18 cellular contexts compared by ENCODE assay signal in the genomic region with DNA sequence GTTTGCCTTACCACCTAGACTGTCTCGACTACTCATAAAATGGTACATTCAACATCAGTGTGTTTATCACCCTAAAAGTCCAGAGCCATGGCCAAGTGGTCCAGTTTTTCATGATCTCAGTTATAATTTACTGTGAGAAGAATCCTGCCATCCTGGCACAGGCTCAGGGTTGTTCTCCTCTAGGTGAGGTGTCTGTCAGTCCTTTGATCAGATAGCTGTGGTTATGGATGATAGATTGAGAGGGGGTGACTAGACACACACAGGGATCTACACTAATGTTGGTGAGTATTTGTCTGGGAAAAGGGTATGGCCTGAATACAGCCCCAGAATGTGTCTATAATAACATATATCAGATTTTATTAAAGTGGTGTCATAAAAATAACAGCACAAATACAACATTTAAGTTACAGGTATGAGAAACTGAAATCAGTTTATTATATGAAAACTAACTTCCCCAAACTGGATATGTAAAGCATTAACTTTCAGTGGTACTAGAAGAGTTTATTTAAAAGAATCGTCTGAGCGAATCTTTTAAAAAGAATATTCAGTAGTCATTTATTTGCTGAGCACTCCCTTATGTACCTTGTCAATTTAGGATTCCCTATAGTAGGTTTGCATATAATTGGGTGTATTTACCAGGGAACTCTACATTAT.
DNase-seq lines count a peak whose midpoint lies in the region; ATAC-seq, FAIRE-seq and TF ChIP-seq lines count a peak whose summit lies in the region.
"Had no signal": no experiment of that assay in that cellular context is flagged by ENCODE, and none has a peak within 500 bp of the region (broad histone marks: within the 10 kb centered on the region; RNA-seq: fewer than 3 reads in every experiment).

No MANE protein-coding gene starts in this region.

- H4K20me1 ChIP-seq in DOHH2 (ENCODE audit: control insufficient read depth, insufficient read depth, low read depth, low read length), result no peaks in the 10 kb centered on the region
- no peaks in the 10 kb centered on the region for H4K20me1 ChIP-seq in GM12878 (ENCODE audit: control insufficient read depth, insufficient read depth)
- H4K20me1 ChIP-seq in osteoblast (ENCODE audit: insufficient read depth, low read length), result no peaks in the 10 kb centered on the region

- FAIRE-seq in GM12878 (lab: Jason Lieb, UNC) (no peak), urothelium cell line (lab: Jason Lieb, UNC) (no peak)
- FAIRE-seq: H1, HepG2 had no signal

- no TSS peak for BruUV-seq in GM12878 (replicated peaks; lab: Mats Ljungman, UMichigan)

- H3K4me3 ChIP-seq in DOHH2 (ENCODE audit: low read length), result no peak overlapping the region
- no peak overlapping the region for H3K4me3 ChIP-seq in GM12878
- H3K4me3 ChIP-seq in osteoblast (ENCODE audit: insufficient read depth, low read length), result no peak overlapping the region
- H3K4me3 ChIP-seq: PC-9, SJCRH30 had no signal

- H3K27me3 ChIP-seq in DOHH2 (ENCODE audit: control insufficient read depth, low read length) (no peaks in the 10 kb centered on the region), GM12878 (replicated peaks in 1 of 2; ENCODE audit: control insufficient read depth in 2 of 2, insufficient read depth in 2 of 2, low read length in 1 of 2) (no peaks in the 10 kb centered on the region), osteoblast (ENCODE audit: insufficient read depth, low read length) (no peaks in the 10 kb centered on the region)
- H3K27me3 ChIP-seq: SJCRH30 had no signal

- H3K9me2 ChIP-seq in DOHH2 (replicated peaks; ENCODE audit: control insufficient read depth, low read length), result no peaks in the 10 kb centered on the region

- no peak for TF ChIP-seq RAD21 in GM12878 (IDR thresholded peaks at IDR 0.05; ENCODE audit: insufficient read depth, low read depth, low read length)

- POLR2A ChIA-PET in GM12878 (lab: Charles Lee), result no interaction called here

- no peaks in the 10 kb centered on the region for H3K27me3 Mint-ChIP-seq in IgD-negative memory B cell

- peak; percentile 48 for ATAC-seq in GM12878
- ATAC-seq in left colon, result no peak
- ATAC-seq: HepG2 had no signal

- intact Hi-C loops in GM12878 (cut with micrococcal nuclease; ENCODE audit: unreplicated experiment) (no loop called here), left colon (cut with DNase I, micrococcal nuclease) (no loop called here)

- in situ Hi-C loops in GM12878 (cut with MboI), result no loop called here

- peaks cover 29 to 35% (median 33%) of the 10 kb centered on the region in 3 donors for H3K4me1 Mint-ChIP-seq in IgD-negative memory B cell

- no peak for TF ChIP-seq EP300 in GM12878 (IDR thresholded peaks at IDR 0.05; ENCODE audit: borderline replicate concordance in 1 of 2, control insufficient read depth in 1 of 2, low read depth in 2 of 2, low read length in 2 of 2)

- WGBS in GM12878 (ENCODE audit: insufficient coverage, insufficient replicate concordance, low lambda C conversion rate, missing lambda C conversion rate), result 76% methylated on average over 3 of the region's 3 CpGs

- H3K4me1 ChIP-seq in DOHH2 (ENCODE audit: control insufficient read depth, low read length) (peaks cover 18% of the 10 kb centered on the region), GM12878 (ENCODE audit: control insufficient read depth, insufficient read depth, low read length) (peaks cover 6% of the 10 kb centered on the region; the same call in 1 of the 2 replicates), osteoblast (ENCODE audit: insufficient read depth, low read length) (peaks cover 8% of the 10 kb centered on the region)
- H3K4me1 ChIP-seq: SJCRH30 had no signal

- H3K36me3 ChIP-seq in DOHH2 (ENCODE audit: control insufficient read depth, low read length) (peaks cover 23% of the 10 kb centered on the region), GM12878 (ENCODE audit: control insufficient read depth in 2 of 2, insufficient read depth in 2 of 2, low read length in 1 of 2) (no peaks in the 10 kb centered on the region; a peak in 1 of 4 replicates), osteoblast (ENCODE audit: insufficient read depth, low read length) (no peaks in the 10 kb centered on the region)
- H3K36me3 ChIP-seq: SJCRH30 had no signal

- RAD21 ChIA-PET in GM12878 (lab: Charles Lee; ENCODE audit: unreplicated experiment), result no interaction called here

- H3K36me3 Mint-ChIP-seq in IgD-negative memory B cell, result peaks cover 10% of the 10 kb centered on the region

- H3K27ac ChIP-seq in DOHH2 (ENCODE audit: low read depth, low read length) (no peak overlapping the region), GM12878 (ENCODE audit: control insufficient read depth, insufficient read depth) (no peak overlapping the region), osteoblast (ENCODE audit: low read depth, low read length) (no peak overlapping the region)
- H3K27ac ChIP-seq: C4-2B, PC-9, SJCRH30 had no signal

- DNase-seq in GM12878 (ENCODE audit: low read depth, low spot score) (no peak), osteoblast (ENCODE audit: insufficient read length, low spot score, missing footprints) (no peak), OCI-M1 (lab: John Stamatoyannopoulos, UW) (no peak), urothelium cell line (ENCODE audit: low spot score) (no peak), NCI-H1105 treated with DMSO at 0.1 percent for 48 hours (lab: John Stamatoyannopoulos, UW) (no peak), left colon (no peak)
- DNase-seq: COR-L47, DMS53, HFFc6, NCI-H187, NCI-H345, PC-9, SJCRH30 had no signal

- SMC1A ChIA-PET in GM12878 (lab: Charles Lee; ENCODE audit: uncharacterized antibody, unreplicated experiment), result no interaction called here

- no peak overlapping the region for H2AFZ ChIP-seq in GM12878 (ENCODE audit: control insufficient read depth, low read depth, low read length)
- H2AFZ ChIP-seq in osteoblast (ENCODE audit: low read length), result no peak overlapping the region
- H2AFZ ChIP-seq: PC-9 had no signal

- no peaks in the 10 kb centered on the region for H3K9me3 ChIP-seq in DOHH2 (ENCODE audit: control insufficient read depth, insufficient read depth, low read length)
- H3K9me3 ChIP-seq in GM12878 (replicated peaks; ENCODE audit: control insufficient read depth, insufficient read depth, low read length), result peaks cover 5% of the 10 kb centered on the region; the same call in 2 of the 3 replicates
- H3K9me3 ChIP-seq in osteoblast (ENCODE audit: low read depth, low read length), result no peaks in the 10 kb centered on the region

- no peak for TF ChIP-seq POLR2A in GM12878 (IDR thresholded peaks at IDR 0.05; ENCODE audit: low read depth, low read length)

- peak overlapping the region in 2 of 4 donors; percentile 14 to 86 for H3K4me3 Mint-ChIP-seq in IgD-negative memory B cell
- H3K4me3 Mint-ChIP-seq: HFFc6 had no signal

- H3K79me2 ChIP-seq in DOHH2 (ENCODE audit: control insufficient read depth, low read length) (peaks cover 71% of the 10 kb centered on the region), GM12878 (ENCODE audit: control insufficient read depth, insufficient read depth, low read length) (no peaks in the 10 kb centered on the region; the same call in none of the 2 replicates), osteoblast (ENCODE audit: insufficient read depth, low read length) (no peaks in the 10 kb centered on the region)

- no peaks in the 10 kb centered on the region for H3F3A ChIP-seq in DOHH2 (ENCODE audit: control insufficient read depth, insufficient read depth)

- no peak overlapping the region for H3K9ac ChIP-seq in GM12878 (ENCODE audit: control insufficient read depth, insufficient read depth, low read length)

- peaks cover 0 to 7% (median 1%) of the 10 kb centered on the region in 3 donors for H3K9me3 Mint-ChIP-seq in IgD-negative memory B cell
- H3K9me3 Mint-ChIP-seq: HFFc6 had no signal

- CTCF ChIA-PET in GM12878 (lab: Yijun Ruan, JAX), result no interaction called here

- no peak for TF ChIP-seq CTCF in DOHH2 (IDR thresholded peaks at IDR 0.05; ENCODE audit: low read depth, low read length, poor library complexity, severe bottlenecking)
- no peak for TF ChIP-seq CTCF in GM12878 (IDR thresholded peaks at IDR 0.05 in 2 of 3, conservative IDR thresholded peaks at IDR 0.05 in 1 of 3; ENCODE audit: control insufficient read depth in 2 of 3, extremely low read depth in 1 of 3, insufficient read depth in 1 of 3, low read depth in 3 of 3, low read length in 3 of 3)
- no peak for TF ChIP-seq CTCF in osteoblast (IDR thresholded peaks at IDR 0.05; ENCODE audit: extremely low read depth, low read depth, low read length)

- peak overlapping the region; percentile 4 to 74 (median 69) for H3K27ac Mint-ChIP-seq in IgD-negative memory B cell
- H3K27ac Mint-ChIP-seq: HFFc6 had no signal

- H3K4me2 ChIP-seq in DOHH2 (ENCODE audit: low read length), result 0 out of 2 replicates have a peak overlapping the region, but pooled peaks have one; percentile 3
- H3K4me2 ChIP-seq in GM12878 (ENCODE audit: control insufficient read depth, insufficient read depth), result peak overlapping the region; percentile 47
- H3K4me2 ChIP-seq in osteoblast (ENCODE audit: insufficient read depth, low read length), result peak overlapping the region; percentile 5
- H3K4me2 ChIP-seq: PC-9 had no signal

TF ChIP-seq in GM12878, 131 proteins besides CTCF, POLR2A, EP300 and RAD21:
- TF ChIP-seq TAF1 (IDR thresholded peaks at IDR 0.05; ENCODE audit: borderline replicate concordance, low read depth, low read length), result no peak
- no peak for TF ChIP-seq JUNB (IDR thresholded peaks at IDR 0.05)
